ENCODE assay signal across 1 cellular context in genomic region chr4:73404042-73404441, GRCh38.
TF ChIP-seq lines count a peak whose summit lies in the region.

TSS of gene ALB (plus strand) at chr4:73404287. CDS start at chr4:73404328, 41 bp downstream.

TF ChIP-seq in HepG2, 621 proteins besides CTCF, POLR2A, EP300 and RAD21 (continued from another document and continues in another):
- TF ChIP-seq ZNF687 (CRISPR knock-in tag; IDR thresholded peaks at IDR 0.05) (no peak), TOE1 (CRISPR knock-in tag; IDR thresholded peaks at IDR 0.05) (peak; percentile 17; the same call in 1 of the 2 replicates), FOXP1 (IDR thresholded peaks at IDR 0.05) (no peak), FOXP1 (CRISPR knock-in tag; IDR thresholded peaks at IDR 0.05) (peak; percentile 58; the same call in 1 of the 2 replicates), TBX2 (CRISPR knock-in tag; IDR thresholded peaks at IDR 0.05; ENCODE audit: borderline replicate concordance) (0 out of 2 replicates have a peak, but pooled peaks have one; percentile 15), REL (CRISPR knock-in tag; conservative IDR thresholded peaks at IDR 0.05) (no peak), ZBTB34 (CRISPR knock-in tag; IDR thresholded peaks at IDR 0.05) (no peak), MXD4 (CRISPR knock-in tag; IDR thresholded peaks at IDR 0.05) (peak; percentile 65; the same call in 1 of the 2 replicates), PRPF4 (IDR thresholded peaks at IDR 0.05; ENCODE audit: low read depth, low read length, poor library complexity, severe bottlenecking) (no peak), ZNF180 (CRISPR knock-in tag; IDR thresholded peaks at IDR 0.05; ENCODE audit: borderline replicate concordance, low read depth) (0 out of 2 replicates have a peak, but pooled peaks have one; percentile 65), MBD4 (IDR thresholded peaks at IDR 0.05; ENCODE audit: borderline replicate concordance, low read length) (no peak; the same call in 1 of the 2 replicates), ERF (CRISPR knock-in tag; IDR thresholded peaks at IDR 0.05) (peak; percentile 73; the same call in 1 of the 2 replicates), POLR2AphosphoS2 (IDR thresholded peaks at IDR 0.05; ENCODE audit: low read depth, low read length) (no peak), ZNF382 (CRISPR knock-in tag; IDR thresholded peaks at IDR 0.05; ENCODE audit: borderline replicate concordance) (no peak), ZNF678 (CRISPR knock-in tag; IDR thresholded peaks at IDR 0.05) (no peak), ZNF549 (CRISPR knock-in tag; IDR thresholded peaks at IDR 0.05) (no peak), CEBPB (IDR thresholded peaks at IDR 0.05; ENCODE audit: borderline replicate concordance, low read depth, low read length) (no peak), LRRFIP1 (CRISPR knock-in tag; conservative IDR thresholded peaks at IDR 0.05) (no peak), RNF2 (conservative IDR thresholded peaks at IDR 0.05; ENCODE audit: low read depth) (no peak), ZNF563 (CRISPR knock-in tag; IDR thresholded peaks at IDR 0.05) (no peak), ZNF205 (CRISPR knock-in tag; IDR thresholded peaks at IDR 0.05) (no peak), SAFB2 (CRISPR knock-in tag; IDR thresholded peaks at IDR 0.05; ENCODE audit: borderline replicate concordance, low read depth) (no peak), NBN (conservative IDR thresholded peaks at IDR 0.05) (no peak), IRX3 (CRISPR knock-in tag; IDR thresholded peaks at IDR 0.05; ENCODE audit: borderline replicate concordance, low read depth) (peak; percentile 70; the same call in 1 of the 2 replicates), AGO1 (IDR thresholded peaks at IDR 0.05; ENCODE audit: low read depth, low read length, poor library complexity, severe bottlenecking) (no peak), KDM5B (CRISPR knock-in tag; IDR thresholded peaks at IDR 0.05; ENCODE audit: borderline replicate concordance) (no peak), ZNF552 (CRISPR knock-in tag; IDR thresholded peaks at IDR 0.05; ENCODE audit: borderline replicate concordance) (no peak), IRF2 (CRISPR knock-in tag; IDR thresholded peaks at IDR 0.05) (peak; percentile 67; the same call in 1 of the 2 replicates), ZSCAN29 (CRISPR knock-in tag; conservative IDR thresholded peaks at IDR 0.05) (no peak), NFYC (CRISPR knock-in tag; IDR thresholded peaks at IDR 0.05) (peak; percentile 48), ZNF124 (CRISPR knock-in tag; IDR thresholded peaks at IDR 0.05) (peak; percentile 90; the same call in 1 of the 2 replicates), ZNF737 (CRISPR knock-in tag; IDR thresholded peaks at IDR 0.05; ENCODE audit: borderline replicate concordance) (no peak), NFATC3 (CRISPR knock-in tag; IDR thresholded peaks at IDR 0.05) (no peak), REPIN1 (CRISPR knock-in tag; IDR thresholded peaks at IDR 0.05; ENCODE audit: borderline replicate concordance, low read depth) (peak; percentile 54; the same call in 1 of the 2 replicates), STAG1 (CRISPR knock-in tag; IDR thresholded peaks at IDR 0.05) (0 out of 2 replicates have a peak, but pooled peaks have one; percentile 4), ZNF567 (CRISPR knock-in tag; IDR thresholded peaks at IDR 0.05; ENCODE audit: borderline replicate concordance) (no peak), ZNF558 (CRISPR knock-in tag; IDR thresholded peaks at IDR 0.05; ENCODE audit: borderline replicate concordance) (no peak)
- TF ChIP-seq, protein P1, sequence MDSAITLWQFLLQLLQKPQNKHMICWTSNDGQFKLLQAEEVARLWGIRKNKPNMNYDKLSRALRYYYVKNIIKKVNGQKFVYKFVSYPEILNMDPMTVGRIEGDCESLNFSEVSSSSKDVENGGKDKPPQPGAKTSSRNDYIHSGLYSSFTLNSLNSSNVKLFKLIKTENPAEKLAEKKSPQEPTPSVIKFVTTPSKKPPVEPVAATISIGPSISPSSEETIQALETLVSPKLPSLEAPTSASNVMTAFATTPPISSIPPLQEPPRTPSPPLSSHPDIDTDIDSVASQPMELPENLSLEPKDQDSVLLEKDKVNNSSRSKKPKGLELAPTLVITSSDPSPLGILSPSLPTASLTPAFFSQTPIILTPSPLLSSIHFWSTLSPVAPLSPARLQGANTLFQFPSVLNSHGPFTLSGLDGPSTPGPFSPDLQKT (CRISPR knock-in tag; IDR thresholded peaks at IDR 0.05; ENCODE audit: borderline replicate concordance) = no peak
- TF ChIP-seq, protein P2, sequence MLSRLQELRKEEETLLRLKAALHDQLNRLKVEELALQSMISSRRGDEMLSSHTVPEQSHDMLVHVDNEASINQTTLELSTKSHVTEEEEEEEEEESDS (CRISPR knock-in tag; IDR thresholded peaks at IDR 0.05; ENCODE audit: borderline replicate concordance) = no peak
- TF ChIP-seq, protein P3, sequence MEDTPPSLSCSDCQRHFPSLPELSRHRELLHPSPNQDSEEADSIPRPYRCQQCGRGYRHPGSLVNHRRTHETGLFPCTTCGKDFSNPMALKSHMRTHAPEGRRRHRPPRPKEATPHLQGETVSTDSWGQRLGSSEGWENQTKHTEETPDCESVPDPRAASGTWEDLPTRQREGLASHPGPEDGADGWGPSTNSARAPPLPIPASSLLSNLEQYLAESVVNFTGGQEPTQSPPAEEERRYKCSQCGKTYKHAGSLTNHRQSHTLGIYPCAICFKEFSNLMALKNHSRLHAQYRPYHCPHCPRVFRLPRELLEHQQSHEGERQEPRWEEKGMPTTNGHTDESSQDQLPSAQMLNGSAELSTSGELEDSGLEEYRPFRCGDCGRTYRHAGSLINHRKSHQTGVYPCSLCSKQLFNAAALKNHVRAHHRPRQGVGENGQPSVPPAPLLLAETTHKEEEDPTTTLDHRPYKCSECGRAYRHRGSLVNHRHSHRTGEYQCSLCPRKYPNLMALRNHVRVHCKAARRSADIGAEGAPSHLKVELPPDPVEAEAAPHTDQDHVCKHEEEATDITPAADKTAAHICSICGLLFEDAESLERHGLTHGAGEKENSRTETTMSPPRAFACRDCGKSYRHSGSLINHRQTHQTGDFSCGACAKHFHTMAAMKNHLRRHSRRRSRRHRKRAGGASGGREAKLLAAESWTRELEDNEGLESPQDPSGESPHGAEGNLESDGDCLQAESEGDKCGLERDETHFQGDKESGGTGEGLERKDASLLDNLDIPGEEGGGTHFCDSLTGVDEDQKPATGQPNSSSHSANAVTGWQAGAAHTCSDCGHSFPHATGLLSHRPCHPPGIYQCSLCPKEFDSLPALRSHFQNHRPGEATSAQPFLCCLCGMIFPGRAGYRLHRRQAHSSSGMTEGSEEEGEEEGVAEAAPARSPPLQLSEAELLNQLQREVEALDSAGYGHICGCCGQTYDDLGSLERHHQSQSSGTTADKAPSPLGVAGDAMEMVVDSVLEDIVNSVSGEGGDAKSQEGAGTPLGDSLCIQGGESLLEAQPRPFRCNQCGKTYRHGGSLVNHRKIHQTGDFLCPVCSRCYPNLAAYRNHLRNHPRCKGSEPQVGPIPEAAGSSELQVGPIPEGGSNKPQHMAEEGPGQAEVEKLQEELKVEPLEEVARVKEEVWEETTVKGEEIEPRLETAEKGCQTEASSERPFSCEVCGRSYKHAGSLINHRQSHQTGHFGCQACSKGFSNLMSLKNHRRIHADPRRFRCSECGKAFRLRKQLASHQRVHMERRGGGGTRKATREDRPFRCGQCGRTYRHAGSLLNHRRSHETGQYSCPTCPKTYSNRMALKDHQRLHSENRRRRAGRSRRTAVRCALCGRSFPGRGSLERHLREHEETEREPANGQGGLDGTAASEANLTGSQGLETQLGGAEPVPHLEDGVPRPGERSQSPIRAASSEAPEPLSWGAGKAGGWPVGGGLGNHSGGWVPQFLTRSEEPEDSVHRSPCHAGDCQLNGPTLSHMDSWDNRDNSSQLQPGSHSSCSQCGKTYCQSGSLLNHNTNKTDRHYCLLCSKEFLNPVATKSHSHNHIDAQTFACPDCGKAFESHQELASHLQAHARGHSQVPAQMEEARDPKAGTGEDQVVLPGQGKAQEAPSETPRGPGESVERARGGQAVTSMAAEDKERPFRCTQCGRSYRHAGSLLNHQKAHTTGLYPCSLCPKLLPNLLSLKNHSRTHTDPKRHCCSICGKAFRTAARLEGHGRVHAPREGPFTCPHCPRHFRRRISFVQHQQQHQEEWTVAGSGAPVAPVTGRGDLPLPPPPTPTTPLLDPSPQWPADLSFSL (CRISPR knock-in tag; IDR thresholded peaks at IDR 0.05) = no peak
- TF ChIP-seq, protein P4, sequence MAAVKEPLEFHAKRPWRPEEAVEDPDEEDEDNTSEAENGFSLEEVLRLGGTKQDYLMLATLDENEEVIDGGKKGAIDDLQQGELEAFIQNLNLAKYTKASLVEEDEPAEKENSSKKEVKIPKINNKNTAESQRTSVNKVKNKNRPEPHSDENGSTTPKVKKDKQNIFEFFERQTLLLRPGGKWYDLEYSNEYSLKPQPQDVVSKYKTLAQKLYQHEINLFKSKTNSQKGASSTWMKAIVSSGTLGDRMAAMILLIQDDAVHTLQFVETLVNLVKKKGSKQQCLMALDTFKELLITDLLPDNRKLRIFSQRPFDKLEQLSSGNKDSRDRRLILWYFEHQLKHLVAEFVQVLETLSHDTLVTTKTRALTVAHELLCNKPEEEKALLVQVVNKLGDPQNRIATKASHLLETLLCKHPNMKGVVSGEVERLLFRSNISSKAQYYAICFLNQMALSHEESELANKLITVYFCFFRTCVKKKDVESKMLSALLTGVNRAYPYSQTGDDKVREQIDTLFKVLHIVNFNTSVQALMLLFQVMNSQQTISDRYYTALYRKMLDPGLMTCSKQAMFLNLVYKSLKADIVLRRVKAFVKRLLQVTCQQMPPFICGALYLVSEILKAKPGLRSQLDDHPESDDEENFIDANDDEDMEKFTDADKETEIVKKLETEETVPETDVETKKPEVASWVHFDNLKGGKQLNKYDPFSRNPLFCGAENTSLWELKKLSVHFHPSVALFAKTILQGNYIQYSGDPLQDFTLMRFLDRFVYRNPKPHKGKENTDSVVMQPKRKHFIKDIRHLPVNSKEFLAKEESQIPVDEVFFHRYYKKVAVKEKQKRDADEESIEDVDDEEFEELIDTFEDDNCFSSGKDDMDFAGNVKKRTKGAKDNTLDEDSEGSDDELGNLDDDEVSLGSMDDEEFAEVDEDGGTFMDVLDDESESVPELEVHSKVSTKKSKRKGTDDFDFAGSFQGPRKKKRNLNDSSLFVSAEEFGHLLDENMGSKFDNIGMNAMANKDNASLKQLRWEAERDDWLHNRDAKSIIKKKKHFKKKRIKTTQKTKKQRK (IDR thresholded peaks at IDR 0.05; ENCODE audit: low read length) = no peak
- TF ChIP-seq, protein P5, sequence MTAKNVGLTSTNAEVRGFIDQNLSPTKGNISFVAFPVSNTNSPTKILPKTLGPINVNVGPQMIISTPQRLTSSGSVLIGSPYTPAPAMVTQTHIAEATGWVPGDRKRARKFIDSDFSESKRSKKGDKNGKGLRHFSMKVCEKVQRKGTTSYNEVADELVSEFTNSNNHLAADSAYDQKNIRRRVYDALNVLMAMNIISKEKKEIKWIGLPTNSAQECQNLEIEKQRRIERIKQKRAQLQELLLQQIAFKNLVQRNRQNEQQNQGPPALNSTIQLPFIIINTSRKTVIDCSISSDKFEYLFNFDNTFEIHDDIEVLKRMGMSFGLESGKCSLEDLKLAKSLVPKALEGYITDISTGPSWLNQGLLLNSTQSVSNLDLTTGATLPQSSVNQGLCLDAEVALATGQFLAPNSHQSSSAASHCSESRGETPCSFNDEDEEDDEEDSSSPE (CRISPR knock-in tag; IDR thresholded peaks at IDR 0.05) = peak; percentile 59; the same call in 1 of the 2 replicates
